8 cellular contexts compared by ENCODE assay signal in the genomic region with DNA sequence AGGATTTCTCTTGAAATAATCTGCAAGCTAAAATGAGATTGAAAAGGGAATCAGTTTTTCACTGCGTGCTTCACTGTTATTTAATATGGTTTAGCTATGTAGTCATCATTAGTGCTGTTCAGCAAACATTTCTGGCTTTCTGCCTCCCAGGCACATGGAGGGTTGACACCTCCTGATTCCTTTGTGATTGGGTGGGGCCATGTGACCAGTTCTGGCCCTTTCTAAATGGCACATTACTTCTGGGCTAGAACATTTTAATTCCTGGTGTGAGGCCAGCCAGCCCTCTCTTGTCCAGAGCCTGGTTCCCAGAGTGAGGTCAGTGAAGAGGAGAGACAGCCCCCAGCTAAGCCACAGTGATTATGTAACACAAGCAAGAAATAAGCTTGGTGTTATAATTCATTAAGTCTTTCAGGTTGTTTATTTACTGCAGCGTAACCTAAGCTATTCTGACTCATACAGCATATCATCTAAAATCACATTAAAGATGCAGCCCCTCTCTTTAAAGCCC. TPM values are rescaled to one million over a fixed set of nuclear protein-coding genes. Genes with fewer than 3 reads are reported as not detected.
DNase-seq lines count a peak whose midpoint lies in the region; ATAC-seq and TF ChIP-seq lines count a peak whose summit lies in the region.

No MANE protein-coding gene starts in this region.

- H3K27me3 ChIP-seq in left ventricle myocardium inferior (ENCODE audit: low read depth) = no peaks in the 10 kb centered on the region

- TF ChIP-seq CTCF in left ventricle myocardium inferior (IDR thresholded peaks at IDR 0.05; ENCODE audit: borderline replicate concordance) = no peak

- peaks cover 4% of the 10 kb centered on the region for H3K9me3 ChIP-seq in left ventricle myocardium inferior (replicated peaks)

- H3K4me1 ChIP-seq in left ventricle myocardium inferior = peaks cover 10% of the 10 kb centered on the region

- H3K27ac ChIP-seq in left ventricle myocardium inferior (replicated peaks) = peak overlapping the region; percentile 12

- H3K36me3 ChIP-seq in left ventricle myocardium inferior = no peaks in the 10 kb centered on the region

- ATAC-seq in HG03039 (IDR thresholded peaks at IDR 0.05; ENCODE audit: unreplicated experiment) (no peak), GM21786 (IDR thresholded peaks at IDR 0.05; ENCODE audit: unreplicated experiment) (no peak)

- DNase-seq in HCEC 1CT (peak; percentile 75), amniotic epithelial cell (ENCODE audit: low read depth) (peak; percentile 99), left ventricle myocardium inferior (peak; percentile 56), skeletal muscle cell (ENCODE audit: low read depth) (peak; percentile 69), DMS153 treated with DMSO at 0.1 percent for 48 hours (lab: John Stamatoyannopoulos, UW; ENCODE audit: unreplicated experiment) (no peak), NCI-H526 treated with DMSO at 0.1 percent for 48 hours (lab: John Stamatoyannopoulos, UW) (no peak)

- intact Hi-C loops in left ventricle myocardium inferior (cut with micrococcal nuclease) = no loop called here

- H3K4me3 ChIP-seq in left ventricle myocardium inferior = no peak overlapping the region
- H3K4me3 ChIP-seq in skeletal muscle cell (ENCODE audit: low read depth, low read length) = no peak overlapping the region

RNA-seq across cellular contexts. Expression of gene ARSI, which starts 17.4 kb away (rescaled TPM):
- 0.16 TPM for total RNA-seq in left ventricle myocardium inferior

RNA-seq across cellular contexts. Expression of gene CAMK2A, which starts 30.5 kb away (rescaled TPM):
- total RNA-seq in left ventricle myocardium inferior = 19.4 TPM

RNA-seq across cellular contexts. Expression of gene TCOF1, which starts 37.4 kb away (rescaled TPM):
- 19.3 TPM for total RNA-seq in left ventricle myocardium inferior

Comparison
In these comparisons a context has a peak if more than half of its experiments do, and no peak if none do; other contexts are left out.
1. DNase-seq: peak in HCEC 1CT (single experiment), amniotic epithelial cell (single experiment), left ventricle myocardium inferior (single experiment) and skeletal muscle cell (single experiment); none in DMS153 treated with DMSO at 0.1 percent for 48 hours (single experiment) and NCI-H526 treated with DMSO at 0.1 percent for 48 hours (single experiment).